In genomic region chr11:61816736-61817455, GRCh38 we compare ENCODE assay signal across 8 cellular contexts. TPM values are rescaled to one million over a fixed set of nuclear protein-coding genes. Genes with fewer than 3 reads are reported as not detected.
DNase-seq lines count a peak whose midpoint lies in the region; ATAC-seq and TF ChIP-seq lines count a peak whose summit lies in the region.

FADS1 (minus strand) TSS chr11:61817003; CDS start chr11:61816929, 74 bp downstream.

- H3K4me3 ChIP-seq in MG63 (peak within 1 kb of the TSS; percentile 54), SJCRH30 (peak within 1 kb of the TSS; percentile 72), neural progenitor cell (peak within 1 kb of the TSS; percentile 67)

- peaks cover 46% of the 10 kb centered on the region for H3F3A ChIP-seq in neural progenitor cell (ENCODE audit: low read depth)

- no peak within 1 kb of the TSS for H2AFZ ChIP-seq in neural progenitor cell (replicated peaks)

- peaks cover 1% of the 10 kb centered on the region for H4K20me1 ChIP-seq in neural progenitor cell (ENCODE audit: low read depth)

- H3K4me3 Mint-ChIP-seq in neural progenitor cell = peak within 1 kb of the TSS; percentile 95

- H3K27ac Mint-ChIP-seq in neural progenitor cell = peak within 1 kb of the TSS; percentile 99

- peak within 1 kb of the TSS; percentile 69 for H3K9ac ChIP-seq in neural progenitor cell

- ATAC-seq in GM21825 (IDR thresholded peaks at IDR 0.05; ENCODE audit: unreplicated experiment) = peak; percentile 59

- peaks cover 7% of the 10 kb centered on the region for H3K9me3 Mint-ChIP-seq in neural progenitor cell

- H3K4me2 ChIP-seq in neural progenitor cell = peak within 1 kb of the TSS; percentile 78

- DNase-seq in DMS79 treated with DMSO at 0.1 percent for 48 hours (lab: John Stamatoyannopoulos, UW) (peak; percentile 89), MG63 (peak; percentile 96), SJCRH30 (peak; percentile 96), foreskin melanocyte (peak; percentile 81), neural progenitor cell (ENCODE audit: low spot score) (peak; percentile 98), substantia nigra (lab: John Stamatoyannopoulos, UW) (peak; percentile 67 to 98 (median 87))
- peak; percentile 74 for DNase-seq in activated naive CD4-positive, alpha-beta T cell treated with Interleukin-2 at 50 U/mL for 16 hours

- H3K27me3 ChIP-seq in MG63 (no peaks in the 10 kb centered on the region), SJCRH30 (no peaks in the 10 kb centered on the region), neural progenitor cell (no peaks in the 10 kb centered on the region)

- peaks cover 28% of the 10 kb centered on the region for H3K36me3 Mint-ChIP-seq in neural progenitor cell

- H3K27ac ChIP-seq in SJCRH30 (peak within 1 kb of the TSS; percentile 80), neural progenitor cell (peak within 1 kb of the TSS; percentile 95), substantia nigra (ENCODE audit: low read depth, low read length, poor library complexity, severe bottlenecking) (peak within 1 kb of the TSS; percentile 97)

- H3K4me1 ChIP-seq in SJCRH30 (no peaks in the 10 kb centered on the region), neural progenitor cell (peaks cover 15% of the 10 kb centered on the region)

- H3K4me1 Mint-ChIP-seq in neural progenitor cell = peaks cover 25% of the 10 kb centered on the region

- no peaks in the 10 kb centered on the region for H3K27me3 Mint-ChIP-seq in neural progenitor cell (ENCODE audit: insufficient read depth, low read depth)

- peak; percentile 68 for TF ChIP-seq CTCF in neural progenitor cell (IDR thresholded peaks at IDR 0.05)

- peaks cover 91% of the 10 kb centered on the region for H3K79me2 ChIP-seq in neural progenitor cell (ENCODE audit: low read depth)

- peaks cover 3% of the 10 kb centered on the region for H3K36me3 ChIP-seq in MG63
- peaks cover 17% of the 10 kb centered on the region for H3K36me3 ChIP-seq in SJCRH30
- H3K36me3 ChIP-seq in neural progenitor cell = no peaks in the 10 kb centered on the region

- H3K9me3 ChIP-seq in MG63 = no peaks in the 10 kb centered on the region
- H3K9me3 ChIP-seq in SJCRH30 (replicated peaks) = no peaks in the 10 kb centered on the region
- H3K9me3 ChIP-seq in neural progenitor cell (ENCODE audit: low read depth) = no peaks in the 10 kb centered on the region

RNA-seq across cellular contexts. Expression of gene FADS1, which starts in this region (rescaled TPM):
- 25.4 and 28.3 TPM in 2 replicates for total RNA-seq in MG63 (2014; rRNA removed; shearing (Covaris generic); ENCODE audit: low replicate concordance)
- total RNA-seq in SJCRH30 (2014; rRNA removed; shearing (Covaris generic)) = 94.6 and 105 TPM in 2 replicates
- total RNA-seq in neural progenitor cell (ENCODE audit: low replicate concordance) = 163 and 184 TPM in 2 replicates

Comparison
In these comparisons a context has a peak if more than half of its experiments do, and no peak if none do; other contexts are left out.
1. Peak in every context shown above with its lines: DNase-seq, ATAC-seq, H3K4me3 ChIP-seq and H3K27ac ChIP-seq.